24 cellular contexts compared by ENCODE assay signal in the genomic region with DNA sequence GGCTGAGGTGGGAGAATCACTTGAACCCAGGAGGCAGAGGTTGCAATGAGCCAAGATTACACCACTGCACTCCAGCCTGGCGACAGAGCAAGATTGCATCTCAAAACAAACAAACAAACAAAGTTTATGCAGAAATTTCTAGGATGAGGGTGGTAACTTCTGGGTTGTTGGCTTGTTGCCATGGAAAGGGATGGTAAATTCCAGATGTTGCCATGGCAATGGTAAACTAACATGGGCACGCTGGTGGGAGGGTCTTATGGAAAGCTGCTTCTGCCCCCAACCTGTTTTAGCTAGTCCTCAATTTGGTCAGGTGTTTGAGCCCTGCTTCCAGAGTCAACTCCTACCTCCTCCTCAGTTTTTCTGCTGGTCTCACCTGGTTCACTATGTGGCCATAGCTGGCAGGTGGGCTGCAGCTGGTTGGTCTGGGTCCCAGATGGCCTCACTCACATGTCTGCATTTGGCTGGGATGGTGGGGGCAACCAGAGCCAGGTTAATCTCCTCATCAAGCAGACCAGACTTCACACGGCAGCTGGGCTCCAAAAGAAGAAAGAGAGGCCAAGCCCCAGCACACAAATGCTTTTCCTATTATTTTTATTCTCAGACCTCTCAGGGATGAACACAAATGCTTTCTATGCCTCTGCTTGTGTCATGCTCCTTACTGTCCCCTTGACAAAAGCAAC. TPM values are rescaled to one million over a fixed set of nuclear protein-coding genes. Genes with fewer than 3 reads are reported as not detected.
DNase-seq lines count a peak whose midpoint lies in the region; ATAC-seq and TF ChIP-seq lines count a peak whose summit lies in the region.
"Had no signal": no experiment of that assay in that cellular context is flagged by ENCODE, and none has a peak within 500 bp of the region (broad histone marks: within the 10 kb centered on the region; RNA-seq: fewer than 3 reads in every experiment).

No MANE protein-coding gene starts in this region.

- H4K20me1 ChIP-seq in GM23338 (replicated peaks; ENCODE audit: insufficient read depth) (no peaks in the 10 kb centered on the region), hepatocyte (ENCODE audit: insufficient read depth, poor library complexity, severe bottlenecking) (no peaks in the 10 kb centered on the region)

- H3K27ac Mint-ChIP-seq in GM23338 (no peak overlapping the region), mesothelial cell of epicardium (no peak overlapping the region)
- H3K27ac Mint-ChIP-seq: CD4-positive, alpha-beta T cell had no signal

- peaks cover 11% of the 10 kb centered on the region for H3K4me1 ChIP-seq in GM23338 (ENCODE audit: insufficient read depth)
- peaks cover 0 to 4% of the 10 kb centered on the region in 2 donors for H3K4me1 ChIP-seq in neuronal stem cell (ENCODE audit: control insufficient read depth in 2 of 2, insufficient read depth in 1 of 2, low read depth in 1 of 2, low read length in 2 of 2)
- no peaks in the 10 kb centered on the region for H3K4me1 ChIP-seq in hepatocyte (ENCODE audit: insufficient read depth)
- H3K4me1 ChIP-seq: Caco-2 had no signal

- peak overlapping the region; percentile 58 for H2BK12ac ChIP-seq in neuronal stem cell (ENCODE audit: low read length)

- H3K4me3 Mint-ChIP-seq in GM23338, result no peak overlapping the region
- no peak overlapping the region for H3K4me3 Mint-ChIP-seq in mesothelial cell of epicardium
- H3K4me3 Mint-ChIP-seq: CD4-positive, alpha-beta T cell had no signal

- no peak overlapping the region for H2BK120ac ChIP-seq in neuronal stem cell (ENCODE audit: low read depth, low read length)

- H3K27me3 Mint-ChIP-seq in GM23338 (ENCODE audit: insufficient read depth, low read depth, poor library complexity), result peaks cover 11% of the 10 kb centered on the region
- H3K27me3 Mint-ChIP-seq in mesothelial cell of epicardium (ENCODE audit: low read depth), result no peaks in the 10 kb centered on the region
- H3K27me3 Mint-ChIP-seq: CD4-positive, alpha-beta T cell had no signal

- no CpG with 5 or more reads among the region's 3 CpGs for WGBS in neuronal stem cell (ENCODE audit: extremely low coverage in 2 of 2, insufficient read length in 2 of 2, insufficient replicate concordance in 1 of 2), 2 donors
- 69% methylated on average over 3 of the region's 3 CpGs for WGBS in hepatocyte (ENCODE audit: low lambda C conversion rate, missing lambda C conversion rate)

- H3K36me3 Mint-ChIP-seq in GM23338 (ENCODE audit: low read depth) (peaks cover 23% of the 10 kb centered on the region), mesothelial cell of epicardium (no peaks in the 10 kb centered on the region)

- H2BK15ac ChIP-seq in neuronal stem cell (ENCODE audit: low read length), result no peak overlapping the region

- H3K27me3 ChIP-seq in GM23338 (ENCODE audit: insufficient read depth) (no peaks in the 10 kb centered on the region), WERI-Rb-1 (ENCODE audit: insufficient read depth, low read depth, severe bottlenecking) (no peaks in the 10 kb centered on the region), neuronal stem cell (ENCODE audit: control insufficient read depth in 3 of 3, insufficient read depth in 3 of 3, low read depth in 1 of 3, low read length in 3 of 3) (no peaks in the 10 kb centered on the region), hepatocyte (no peaks in the 10 kb centered on the region)
- H3K27me3 ChIP-seq: MG63 had no signal

- H2AFZ ChIP-seq in GM23338, result no peak overlapping the region
- no peak overlapping the region for H2AFZ ChIP-seq in neuronal stem cell (ENCODE audit: low read length)
- no peak overlapping the region for H2AFZ ChIP-seq in hepatocyte

- peak overlapping the region; percentile 89 for H2AK5ac ChIP-seq in neuronal stem cell (ENCODE audit: low read depth, low read length)

- DNase-seq in NCI-H2227 (lab: John Stamatoyannopoulos, UW; ENCODE audit: unreplicated experiment), result peak; percentile 13
- no peak for DNase-seq in NCI-H2227 treated with DMSO at 0.1 percent for 48 hours (lab: John Stamatoyannopoulos, UW)
- DNase-seq in GM23338 (ENCODE audit: low spot score), result peak; percentile 70
- DNase-seq in WERI-Rb-1, result peak; percentile 31
- no peak for DNase-seq in neuronal stem cell (ENCODE audit: low spot score)
- DNase-seq in SK-N-DZ (ENCODE audit: low spot score), result no peak
- no peak for DNase-seq in mesothelial cell of epicardium (ENCODE audit: low spot score in 2 of 2, unreplicated experiment in 2 of 2)
- no peak for DNase-seq in hepatocyte (ENCODE audit: low spot score)
- DNase-seq: Caco-2; CD4-positive, alpha-beta T cell; IMR-90; Karpas-422; MG63; NCI-H1092; NCI-H1436 treated with DMSO at 0.1 percent for 48 hours; NCI-H2081; NCI-H510A treated with DMSO at 0.1 percent for 48 hours; OCI-M1; Right ventricle myocardium superior; T-helper 1 cell had no signal

- no peak overlapping the region for H3K18ac ChIP-seq in neuronal stem cell (ENCODE audit: low read length)

- no peak overlapping the region for H2BK5ac ChIP-seq in neuronal stem cell (ENCODE audit: low read length)

- peak overlapping the region; percentile 56 for H3K14ac ChIP-seq in neuronal stem cell (ENCODE audit: low read length)

- ATAC-seq in GM23338, result no peak

- H3K4me2 ChIP-seq in GM23338, result no peak overlapping the region
- no peak overlapping the region for H3K4me2 ChIP-seq in neuronal stem cell (ENCODE audit: insufficient read depth, low read length, poor library complexity, severe bottlenecking)
- no peak overlapping the region for H3K4me2 ChIP-seq in hepatocyte

- H3K79me2 ChIP-seq in GM23338 (replicated peaks; ENCODE audit: insufficient read depth) (no peaks in the 10 kb centered on the region), hepatocyte (no peaks in the 10 kb centered on the region)

- no peaks in the 10 kb centered on the region for H3K36me3 ChIP-seq in GM23338 (ENCODE audit: insufficient read depth)
- no peaks in the 10 kb centered on the region for H3K36me3 ChIP-seq in WERI-Rb-1
- H3K36me3 ChIP-seq in neuronal stem cell (replicated peaks in 1 of 2; ENCODE audit: control insufficient read depth in 2 of 2, insufficient read depth in 2 of 2, low read length in 2 of 2), result no peaks in the 10 kb centered on the region
- no peaks in the 10 kb centered on the region for H3K36me3 ChIP-seq in hepatocyte (replicated peaks; ENCODE audit: insufficient read depth, low read depth)
- H3K36me3 ChIP-seq: MG63 had no signal

- no peak overlapping the region for H4K91ac ChIP-seq in neuronal stem cell (ENCODE audit: low read depth, low read length, poor library complexity)

- no peaks in the 10 kb centered on the region; the same call in 1 of the 2 replicates for H3F3A ChIP-seq in GM23338 (replicated peaks; ENCODE audit: low read depth)

- H3K9ac ChIP-seq in neuronal stem cell (ENCODE audit: low read depth, low read length, poor library complexity), result no peak overlapping the region

- no peak for TF ChIP-seq CTCF in GM23338 (conservative IDR thresholded peaks at IDR 0.05; ENCODE audit: low read depth in 2 of 2)
- no peak for TF ChIP-seq CTCF in WERI-Rb-1 (IDR thresholded peaks at IDR 0.05; ENCODE audit: low read depth, low read length)
- no peak for TF ChIP-seq CTCF in mesothelial cell of epicardium (IDR thresholded peaks at IDR 0.05; ENCODE audit: unreplicated experiment)
- TF ChIP-seq CTCF in hepatocyte (IDR thresholded peaks at IDR 0.05; ENCODE audit: poor library complexity), result no peak

- H3K9me2 ChIP-seq in GM23338 (ENCODE audit: insufficient read depth), result no peaks in the 10 kb centered on the region
- no peaks in the 10 kb centered on the region for H3K9me2 ChIP-seq in hepatocyte (replicated peaks; ENCODE audit: insufficient read depth)

- no peak overlapping the region for H3K23ac ChIP-seq in neuronal stem cell (ENCODE audit: low read depth, low read length, poor library complexity)

- H3K9me3 ChIP-seq in WERI-Rb-1 (ENCODE audit: severe bottlenecking), result peaks cover 5% of the 10 kb centered on the region
- peaks cover 0 to 3% of the 10 kb centered on the region in 2 donors for H3K9me3 ChIP-seq in neuronal stem cell (replicated peaks in 1 of 2; ENCODE audit: control insufficient read depth in 2 of 2, insufficient read depth in 1 of 2, low read depth in 1 of 2, low read length in 2 of 2)
- H3K9me3 ChIP-seq in hepatocyte (ENCODE audit: low read depth), result no peaks in the 10 kb centered on the region
- H3K9me3 ChIP-seq: Caco-2, MG63 had no signal

- H3K4me1 Mint-ChIP-seq in GM23338 (peaks cover 28% of the 10 kb centered on the region), mesothelial cell of epicardium (peaks cover 22% of the 10 kb centered on the region)

- peaks cover 2% of the 10 kb centered on the region for H3K79me1 ChIP-seq in neuronal stem cell (ENCODE audit: low read depth, low read length)

- H3K4me3 ChIP-seq in GM23338 (no peak overlapping the region), WERI-Rb-1 (ENCODE audit: low read depth, low read length) (no peak overlapping the region), neuronal stem cell (ENCODE audit: low read length in 2 of 2) (no peak overlapping the region), hepatocyte (no peak overlapping the region)
- H3K4me3 ChIP-seq: MG63, SK-N-MC had no signal

- H3K9me3 Mint-ChIP-seq in GM23338, result peaks cover 38% of the 10 kb centered on the region
- peaks cover 3% of the 10 kb centered on the region for H3K9me3 Mint-ChIP-seq in mesothelial cell of epicardium
- H3K9me3 Mint-ChIP-seq: CD4-positive, alpha-beta T cell had no signal

- no peak overlapping the region for H3K4ac ChIP-seq in neuronal stem cell (ENCODE audit: low read length)

- H4K8ac ChIP-seq in neuronal stem cell (ENCODE audit: low read depth, low read length), result no peak overlapping the region

- H3K27ac ChIP-seq in GM23338 (ENCODE audit: low read depth) (no peak overlapping the region), WERI-Rb-1 (peak overlapping the region; percentile 1; the same call in 1 of the 2 replicates), neuronal stem cell (replicated peaks; ENCODE audit: low read length) (no peak overlapping the region), hepatocyte (no peak overlapping the region)
- H3K27ac ChIP-seq: SK-N-MC had no signal

RNA-seq across cellular contexts. Expression of a gene that starts 26.6 kb away (rescaled TPM):
- not detected in 2 replicates for total RNA-seq in GM23338 (2014; rRNA removed; shearing (Covaris generic))
- polyA plus RNA-seq in GM23338 (2016; fragmentation: Nextera tagmentation; extraction: Ambion mirVana), result not detected in 2 replicates
- polyA plus RNA-seq in neuronal stem cell (2013, experiment 1 of 2), result not detected
- polyA plus RNA-seq in neuronal stem cell (2013, experiment 2 of 2), result not detected
- not detected in 2 replicates for polyA plus RNA-seq in SK-N-DZ (2014; cell fraction: cytosol; rRNA removed)
- polyA plus RNA-seq in SK-N-DZ (2014; cell fraction: nucleus; rRNA removed), result not detected in 2 replicates
- total RNA-seq in mesothelial cell of epicardium, result not detected in 3 replicates
- not detected in 2 replicates for total RNA-seq in hepatocyte
- not detected in 2 replicates for polyA plus RNA-seq in hepatocyte
- total RNA-seq: Caco-2; CD4-positive, alpha-beta T cell; H4; HT1080; IMR-90; Right ventricle myocardium superior had no signal
- polyA plus RNA-seq: BJ, IMR-90 had no signal

RNA-seq across cellular contexts. Expression of a gene that starts 35.8 kb away (rescaled TPM):
- total RNA-seq in GM23338 (2014; rRNA removed; shearing (Covaris generic)), result 0.31 and 0.59 TPM in 2 replicates
- polyA plus RNA-seq in GM23338 (2016; fragmentation: Nextera tagmentation; extraction: Ambion mirVana) (0.24 and 0.29 TPM in 2 replicates), hepatocyte (0.37 TPM in 1 of 2 replicates, not detected in the other)
- polyA plus RNA-seq in neuronal stem cell (2013, experiment 1 of 2), result 0.28 TPM
- 0.29 TPM for polyA plus RNA-seq in neuronal stem cell (2013, experiment 2 of 2)
- polyA plus RNA-seq in SK-N-DZ (2014; cell fraction: cytosol; rRNA removed), result not detected in 2 replicates
- polyA plus RNA-seq in SK-N-DZ (2014; cell fraction: nucleus; rRNA removed), result not detected in 2 replicates
- total RNA-seq in mesothelial cell of epicardium (0.09 to 0.13 TPM in 2 of 3 replicates, not detected in the other), hepatocyte (0.33 and 0.48 TPM in 2 replicates)
- total RNA-seq: Caco-2, H4, HT1080, IMR-90 had no signal
- polyA plus RNA-seq: BJ, IMR-90 had no signal

Comparison
In these comparisons a context has a peak if more than half of its experiments do, and no peak if none do; other contexts are left out.
1. DNase-seq: peak in NCI-H2227 (single experiment), GM23338 (single experiment) and WERI-Rb-1 (single experiment); none in NCI-H2227 treated with DMSO at 0.1 percent for 48 hours (single experiment), neuronal stem cell (single experiment), SK-N-DZ (single experiment), mesothelial cell of epicardium (0 of 2) and hepatocyte (single experiment).